1 cellular context compared by ENCODE assay signal in the genomic region with DNA sequence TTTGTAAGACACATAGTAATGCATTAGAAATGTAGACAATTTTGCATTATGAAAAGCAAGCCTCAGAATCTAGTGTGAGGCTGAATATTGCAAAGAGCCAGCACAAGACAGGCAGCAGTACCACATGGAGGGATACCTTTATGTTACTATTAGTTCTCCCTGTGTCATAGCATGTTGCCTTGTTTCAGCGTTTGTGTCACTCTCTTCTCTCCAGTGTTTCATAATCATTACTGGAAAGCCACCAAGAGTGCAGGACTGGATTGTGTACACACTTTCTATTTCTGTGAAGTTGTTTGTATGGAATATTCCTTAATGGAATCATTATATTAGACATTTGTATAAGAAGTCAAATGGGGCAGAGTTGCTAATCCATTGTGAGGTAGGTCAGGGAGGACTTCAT.
TF ChIP-seq lines count a peak whose summit lies in the region.

No MANE protein-coding gene starts in this region.

TF ChIP-seq in HepG2, 621 proteins besides CTCF, POLR2A, EP300 and RAD21 (continued from another document and continues in another):
- TF ChIP-seq, protein P1, sequence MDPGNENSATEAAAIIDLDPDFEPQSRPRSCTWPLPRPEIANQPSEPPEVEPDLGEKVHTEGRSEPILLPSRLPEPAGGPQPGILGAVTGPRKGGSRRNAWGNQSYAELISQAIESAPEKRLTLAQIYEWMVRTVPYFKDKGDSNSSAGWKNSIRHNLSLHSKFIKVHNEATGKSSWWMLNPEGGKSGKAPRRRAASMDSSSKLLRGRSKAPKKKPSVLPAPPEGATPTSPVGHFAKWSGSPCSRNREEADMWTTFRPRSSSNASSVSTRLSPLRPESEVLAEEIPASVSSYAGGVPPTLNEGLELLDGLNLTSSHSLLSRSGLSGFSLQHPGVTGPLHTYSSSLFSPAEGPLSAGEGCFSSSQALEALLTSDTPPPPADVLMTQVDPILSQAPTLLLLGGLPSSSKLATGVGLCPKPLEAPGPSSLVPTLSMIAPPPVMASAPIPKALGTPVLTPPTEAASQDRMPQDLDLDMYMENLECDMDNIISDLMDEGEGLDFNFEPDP (CRISPR knock-in tag; conservative IDR thresholded peaks at IDR 0.05) = no peak
- TF ChIP-seq, protein P2, sequence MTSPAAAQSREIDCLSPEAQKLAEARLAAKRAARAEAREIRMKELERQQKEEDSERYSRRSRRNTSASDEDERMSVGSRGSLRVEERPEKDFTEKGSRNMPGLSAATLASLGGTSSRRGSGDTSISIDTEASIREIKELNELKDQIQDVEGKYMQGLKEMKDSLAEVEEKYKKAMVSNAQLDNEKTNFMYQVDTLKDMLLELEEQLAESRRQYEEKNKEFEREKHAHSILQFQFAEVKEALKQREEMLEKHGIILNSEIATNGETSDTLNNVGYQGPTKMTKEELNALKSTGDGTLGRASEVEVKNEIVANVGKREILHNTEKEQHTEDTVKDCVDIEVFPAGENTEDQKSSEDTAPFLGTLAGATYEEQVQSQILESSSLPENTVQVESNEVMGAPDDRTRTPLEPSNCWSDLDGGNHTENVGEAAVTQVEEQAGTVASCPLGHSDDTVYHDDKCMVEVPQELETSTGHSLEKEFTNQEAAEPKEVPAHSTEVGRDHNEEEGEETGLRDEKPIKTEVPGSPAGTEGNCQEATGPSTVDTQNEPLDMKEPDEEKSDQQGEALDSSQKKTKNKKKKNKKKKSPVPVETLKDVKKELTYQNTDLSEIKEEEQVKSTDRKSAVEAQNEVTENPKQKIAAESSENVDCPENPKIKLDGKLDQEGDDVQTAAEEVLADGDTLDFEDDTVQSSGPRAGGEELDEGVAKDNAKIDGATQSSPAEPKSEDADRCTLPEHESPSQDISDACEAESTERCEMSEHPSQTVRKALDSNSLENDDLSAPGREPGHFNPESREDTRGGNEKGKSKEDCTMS (CRISPR knock-in tag; conservative IDR thresholded peaks at IDR 0.05) = no peak
- TF ChIP-seq CREM (IDR thresholded peaks at IDR 0.05) (no peak), CREM (CRISPR knock-in tag; IDR thresholded peaks at IDR 0.05) (no peak), ZSCAN22 (CRISPR knock-in tag; IDR thresholded peaks at IDR 0.05) (no peak), ZBTB7B (CRISPR knock-in tag; IDR thresholded peaks at IDR 0.05) (no peak), NFE2 (CRISPR knock-in tag; IDR thresholded peaks at IDR 0.05) (no peak), SMAD3 (CRISPR knock-in tag; IDR thresholded peaks at IDR 0.05) (0 out of 2 replicates have a peak, but pooled peaks have one; percentile 30), YEATS2 (CRISPR knock-in tag; IDR thresholded peaks at IDR 0.05; ENCODE audit: borderline replicate concordance) (no peak), U2AF2 (IDR thresholded peaks at IDR 0.05; ENCODE audit: low read depth, low read length) (no peak), ZBTB1 (CRISPR knock-in tag; IDR thresholded peaks at IDR 0.05; ENCODE audit: borderline replicate concordance) (no peak), BORCS8-MEF2B (CRISPR knock-in tag; IDR thresholded peaks at IDR 0.05) (no peak), ZNF782 (CRISPR knock-in tag; IDR thresholded peaks at IDR 0.05; ENCODE audit: borderline replicate concordance) (no peak), RARA (CRISPR knock-in tag; IDR thresholded peaks at IDR 0.05) (peak; percentile 68), ZBTB21 (CRISPR knock-in tag; IDR thresholded peaks at IDR 0.05) (no peak), ZFYVE20 (CRISPR knock-in tag; IDR thresholded peaks at IDR 0.05; ENCODE audit: borderline replicate concordance, low read depth) (no peak), SRSF9 (IDR thresholded peaks at IDR 0.05; ENCODE audit: borderline replicate concordance, insufficient read depth, low read depth, low read length, poor library complexity, severe bottlenecking) (no peak), FOXA3 (CRISPR knock-in tag; IDR thresholded peaks at IDR 0.05) (peak; percentile 75), MEF2D (CRISPR knock-in tag; IDR thresholded peaks at IDR 0.05) (peak; percentile 53; the same call in 1 of the 2 replicates), RBM39 (IDR thresholded peaks at IDR 0.05; ENCODE audit: low read depth, low read length, poor library complexity, severe bottlenecking) (no peak), GATAD2A (CRISPR knock-in tag; IDR thresholded peaks at IDR 0.05) (peak; percentile 65), MTF1 (CRISPR knock-in tag; IDR thresholded peaks at IDR 0.05) (no peak), EEA1 (CRISPR knock-in tag; IDR thresholded peaks at IDR 0.05; ENCODE audit: borderline replicate concordance) (no peak), ZNF780A (CRISPR knock-in tag; IDR thresholded peaks at IDR 0.05) (no peak), ZNF292 (CRISPR knock-in tag; IDR thresholded peaks at IDR 0.05; ENCODE audit: borderline replicate concordance, low read depth) (no peak), ZNF329 (CRISPR knock-in tag; IDR thresholded peaks at IDR 0.05; ENCODE audit: low read depth) (no peak), ELF4 (CRISPR knock-in tag; IDR thresholded peaks at IDR 0.05; ENCODE audit: borderline replicate concordance) (no peak), PAX8 (CRISPR knock-in tag; IDR thresholded peaks at IDR 0.05; ENCODE audit: borderline replicate concordance) (no peak), NFATC3 (CRISPR knock-in tag; IDR thresholded peaks at IDR 0.05) (no peak)
- TF ChIP-seq, protein P3, sequence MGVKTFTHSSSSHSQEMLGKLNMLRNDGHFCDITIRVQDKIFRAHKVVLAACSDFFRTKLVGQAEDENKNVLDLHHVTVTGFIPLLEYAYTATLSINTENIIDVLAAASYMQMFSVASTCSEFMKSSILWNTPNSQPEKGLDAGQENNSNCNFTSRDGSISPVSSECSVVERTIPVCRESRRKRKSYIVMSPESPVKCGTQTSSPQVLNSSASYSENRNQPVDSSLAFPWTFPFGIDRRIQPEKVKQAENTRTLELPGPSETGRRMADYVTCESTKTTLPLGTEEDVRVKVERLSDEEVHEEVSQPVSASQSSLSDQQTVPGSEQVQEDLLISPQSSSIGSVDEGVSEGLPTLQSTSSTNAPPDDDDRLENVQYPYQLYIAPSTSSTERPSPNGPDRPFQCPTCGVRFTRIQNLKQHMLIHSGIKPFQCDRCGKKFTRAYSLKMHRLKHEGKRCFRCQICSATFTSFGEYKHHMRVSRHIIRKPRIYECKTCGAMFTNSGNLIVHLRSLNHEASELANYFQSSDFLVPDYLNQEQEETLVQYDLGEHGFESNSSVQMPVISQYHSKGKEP (CRISPR knock-in tag; IDR thresholded peaks at IDR 0.05) = no peak
- TF ChIP-seq, protein P4, sequence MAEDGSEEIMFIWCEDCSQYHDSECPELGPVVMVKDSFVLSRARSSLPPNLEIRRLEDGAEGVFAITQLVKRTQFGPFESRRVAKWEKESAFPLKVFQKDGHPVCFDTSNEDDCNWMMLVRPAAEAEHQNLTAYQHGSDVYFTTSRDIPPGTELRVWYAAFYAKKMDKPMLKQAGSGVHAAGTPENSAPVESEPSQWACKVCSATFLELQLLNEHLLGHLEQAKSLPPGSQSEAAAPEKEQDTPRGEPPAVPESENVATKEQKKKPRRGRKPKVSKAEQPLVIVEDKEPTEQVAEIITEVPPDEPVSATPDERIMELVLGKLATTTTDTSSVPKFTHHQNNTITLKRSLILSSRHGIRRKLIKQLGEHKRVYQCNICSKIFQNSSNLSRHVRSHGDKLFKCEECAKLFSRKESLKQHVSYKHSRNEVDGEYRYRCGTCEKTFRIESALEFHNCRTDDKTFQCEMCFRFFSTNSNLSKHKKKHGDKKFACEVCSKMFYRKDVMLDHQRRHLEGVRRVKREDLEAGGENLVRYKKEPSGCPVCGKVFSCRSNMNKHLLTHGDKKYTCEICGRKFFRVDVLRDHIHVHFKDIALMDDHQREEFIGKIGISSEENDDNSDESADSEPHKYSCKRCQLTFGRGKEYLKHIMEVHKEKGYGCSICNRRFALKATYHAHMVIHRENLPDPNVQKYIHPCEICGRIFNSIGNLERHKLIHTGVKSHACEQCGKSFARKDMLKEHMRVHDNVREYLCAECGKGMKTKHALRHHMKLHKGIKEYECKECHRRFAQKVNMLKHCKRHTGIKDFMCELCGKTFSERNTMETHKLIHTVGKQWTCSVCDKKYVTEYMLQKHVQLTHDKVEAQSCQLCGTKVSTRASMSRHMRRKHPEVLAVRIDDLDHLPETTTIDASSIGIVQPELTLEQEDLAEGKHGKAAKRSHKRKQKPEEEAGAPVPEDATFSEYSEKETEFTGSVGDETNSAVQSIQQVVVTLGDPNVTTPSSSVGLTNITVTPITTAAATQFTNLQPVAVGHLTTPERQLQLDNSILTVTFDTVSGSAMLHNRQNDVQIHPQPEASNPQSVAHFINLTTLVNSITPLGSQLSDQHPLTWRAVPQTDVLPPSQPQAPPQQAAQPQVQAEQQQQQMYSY (CRISPR knock-in tag; IDR thresholded peaks at IDR 0.05) = no peak
- TF ChIP-seq, protein P5, sequence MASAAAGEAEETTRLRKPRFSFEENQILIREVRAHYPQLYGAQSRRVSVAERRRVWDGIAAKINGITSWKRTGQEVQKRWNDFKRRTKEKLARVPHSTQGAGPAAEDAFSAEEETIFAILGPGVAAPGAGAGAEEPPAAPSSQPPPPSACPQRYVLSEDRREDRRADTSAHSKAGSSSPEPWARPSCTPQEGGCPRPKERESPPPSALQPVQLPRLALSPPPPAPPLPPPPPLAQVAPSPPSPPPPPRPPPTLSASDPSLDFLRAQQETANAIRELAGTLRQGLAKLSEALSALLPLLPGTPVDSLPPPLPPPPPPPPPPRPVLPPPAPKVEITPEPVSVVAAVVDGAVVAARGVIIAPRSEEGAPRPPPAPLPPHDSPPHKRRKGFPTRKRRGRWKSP (CRISPR knock-in tag; IDR thresholded peaks at IDR 0.05) = peak; percentile 41; the same call in 1 of the 2 replicates
- TF ChIP-seq, protein P6, sequence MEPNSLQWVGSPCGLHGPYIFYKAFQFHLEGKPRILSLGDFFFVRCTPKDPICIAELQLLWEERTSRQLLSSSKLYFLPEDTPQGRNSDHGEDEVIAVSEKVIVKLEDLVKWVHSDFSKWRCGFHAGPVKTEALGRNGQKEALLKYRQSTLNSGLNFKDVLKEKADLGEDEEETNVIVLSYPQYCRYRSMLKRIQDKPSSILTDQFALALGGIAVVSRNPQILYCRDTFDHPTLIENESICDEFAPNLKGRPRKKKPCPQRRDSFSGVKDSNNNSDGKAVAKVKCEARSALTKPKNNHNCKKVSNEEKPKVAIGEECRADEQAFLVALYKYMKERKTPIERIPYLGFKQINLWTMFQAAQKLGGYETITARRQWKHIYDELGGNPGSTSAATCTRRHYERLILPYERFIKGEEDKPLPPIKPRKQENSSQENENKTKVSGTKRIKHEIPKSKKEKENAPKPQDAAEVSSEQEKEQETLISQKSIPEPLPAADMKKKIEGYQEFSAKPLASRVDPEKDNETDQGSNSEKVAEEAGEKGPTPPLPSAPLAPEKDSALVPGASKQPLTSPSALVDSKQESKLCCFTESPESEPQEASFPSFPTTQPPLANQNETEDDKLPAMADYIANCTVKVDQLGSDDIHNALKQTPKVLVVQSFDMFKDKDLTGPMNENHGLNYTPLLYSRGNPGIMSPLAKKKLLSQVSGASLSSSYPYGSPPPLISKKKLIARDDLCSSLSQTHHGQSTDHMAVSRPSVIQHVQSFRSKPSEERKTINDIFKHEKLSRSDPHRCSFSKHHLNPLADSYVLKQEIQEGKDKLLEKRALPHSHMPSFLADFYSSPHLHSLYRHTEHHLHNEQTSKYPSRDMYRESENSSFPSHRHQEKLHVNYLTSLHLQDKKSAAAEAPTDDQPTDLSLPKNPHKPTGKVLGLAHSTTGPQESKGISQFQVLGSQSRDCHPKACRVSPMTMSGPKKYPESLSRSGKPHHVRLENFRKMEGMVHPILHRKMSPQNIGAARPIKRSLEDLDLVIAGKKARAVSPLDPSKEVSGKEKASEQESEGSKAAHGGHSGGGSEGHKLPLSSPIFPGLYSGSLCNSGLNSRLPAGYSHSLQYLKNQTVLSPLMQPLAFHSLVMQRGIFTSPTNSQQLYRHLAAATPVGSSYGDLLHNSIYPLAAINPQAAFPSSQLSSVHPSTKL (CRISPR knock-in tag; IDR thresholded peaks at IDR 0.05) = peak; percentile 80
- TF ChIP-seq, protein P7, sequence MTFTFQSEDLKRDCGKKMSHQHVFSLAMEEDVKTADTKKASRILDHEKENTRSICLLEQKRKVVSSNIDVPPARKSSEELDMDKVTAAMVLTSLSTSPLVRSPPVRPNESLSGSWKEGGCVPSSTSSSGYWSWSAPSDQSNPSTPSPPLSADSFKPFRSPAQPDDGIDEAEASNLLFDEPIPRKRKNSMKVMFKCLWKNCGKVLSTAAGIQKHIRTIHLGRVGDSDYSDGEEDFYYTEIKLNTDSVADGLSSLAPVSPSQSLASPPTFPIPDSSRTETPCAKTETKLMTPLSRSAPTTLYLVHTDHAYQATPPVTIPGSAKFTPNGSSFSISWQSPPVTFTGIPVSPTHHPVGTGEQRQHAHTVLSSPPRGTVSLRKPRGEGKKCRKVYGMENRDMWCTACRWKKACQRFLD (CRISPR knock-in tag; IDR thresholded peaks at IDR 0.05; ENCODE audit: borderline replicate concordance) = no peak
- TF ChIP-seq, protein P8, sequence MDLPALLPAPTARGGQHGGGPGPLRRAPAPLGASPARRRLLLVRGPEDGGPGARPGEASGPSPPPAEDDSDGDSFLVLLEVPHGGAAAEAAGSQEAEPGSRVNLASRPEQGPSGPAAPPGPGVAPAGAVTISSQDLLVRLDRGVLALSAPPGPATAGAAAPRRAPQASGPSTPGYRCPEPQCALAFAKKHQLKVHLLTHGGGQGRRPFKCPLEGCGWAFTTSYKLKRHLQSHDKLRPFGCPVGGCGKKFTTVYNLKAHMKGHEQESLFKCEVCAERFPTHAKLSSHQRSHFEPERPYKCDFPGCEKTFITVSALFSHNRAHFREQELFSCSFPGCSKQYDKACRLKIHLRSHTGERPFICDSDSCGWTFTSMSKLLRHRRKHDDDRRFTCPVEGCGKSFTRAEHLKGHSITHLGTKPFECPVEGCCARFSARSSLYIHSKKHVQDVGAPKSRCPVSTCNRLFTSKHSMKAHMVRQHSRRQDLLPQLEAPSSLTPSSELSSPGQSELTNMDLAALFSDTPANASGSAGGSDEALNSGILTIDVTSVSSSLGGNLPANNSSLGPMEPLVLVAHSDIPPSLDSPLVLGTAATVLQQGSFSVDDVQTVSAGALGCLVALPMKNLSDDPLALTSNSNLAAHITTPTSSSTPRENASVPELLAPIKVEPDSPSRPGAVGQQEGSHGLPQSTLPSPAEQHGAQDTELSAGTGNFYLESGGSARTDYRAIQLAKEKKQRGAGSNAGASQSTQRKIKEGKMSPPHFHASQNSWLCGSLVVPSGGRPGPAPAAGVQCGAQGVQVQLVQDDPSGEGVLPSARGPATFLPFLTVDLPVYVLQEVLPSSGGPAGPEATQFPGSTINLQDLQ (CRISPR knock-in tag; IDR thresholded peaks at IDR 0.05) = no peak
- TF ChIP-seq, protein P9, sequence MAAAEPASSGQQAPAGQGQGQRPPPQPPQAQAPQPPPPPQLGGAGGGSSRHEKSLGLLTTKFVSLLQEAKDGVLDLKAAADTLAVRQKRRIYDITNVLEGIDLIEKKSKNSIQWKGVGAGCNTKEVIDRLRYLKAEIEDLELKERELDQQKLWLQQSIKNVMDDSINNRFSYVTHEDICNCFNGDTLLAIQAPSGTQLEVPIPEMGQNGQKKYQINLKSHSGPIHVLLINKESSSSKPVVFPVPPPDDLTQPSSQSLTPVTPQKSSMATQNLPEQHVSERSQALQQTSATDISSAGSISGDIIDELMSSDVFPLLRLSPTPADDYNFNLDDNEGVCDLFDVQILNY (CRISPR knock-in tag; conservative IDR thresholded peaks at IDR 0.05) = no peak
- TF ChIP-seq, protein P10, sequence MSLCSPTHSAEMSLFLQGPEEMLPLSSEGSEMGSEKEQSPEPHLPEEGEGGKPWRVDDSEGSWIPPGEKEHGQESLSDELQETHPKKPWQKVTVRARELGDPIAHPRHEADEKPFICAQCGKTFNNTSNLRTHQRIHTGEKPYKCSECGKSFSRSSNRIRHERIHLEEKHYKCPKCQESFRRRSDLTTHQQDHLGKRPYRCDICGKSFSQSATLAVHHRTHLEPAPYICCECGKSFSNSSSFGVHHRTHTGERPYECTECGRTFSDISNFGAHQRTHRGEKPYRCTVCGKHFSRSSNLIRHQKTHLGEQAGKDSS (CRISPR knock-in tag; IDR thresholded peaks at IDR 0.05; ENCODE audit: borderline replicate concordance, low read depth) = no peak
- TF ChIP-seq, protein P11, sequence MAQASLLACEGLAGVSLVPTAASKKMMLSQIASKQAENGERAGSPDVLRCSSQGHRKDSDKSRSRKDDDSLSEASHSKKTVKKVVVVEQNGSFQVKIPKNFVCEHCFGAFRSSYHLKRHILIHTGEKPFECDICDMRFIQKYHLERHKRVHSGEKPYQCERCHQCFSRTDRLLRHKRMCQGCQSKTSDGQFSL (CRISPR knock-in tag; IDR thresholded peaks at IDR 0.05) = no peak
